19 cellular contexts compared by ENCODE assay signal in genomic region chr10:17445400-17445998, GRCh38. TPM values are rescaled to one million over a fixed set of nuclear protein-coding genes. Genes with fewer than 3 reads are reported as not detected.
A peak's percentile ranks its signal among the peaks of the same experiment; 100 is the strongest.
DNase-seq lines count a peak whose midpoint lies in the region; ATAC-seq, FAIRE-seq and TF ChIP-seq lines count a peak whose summit lies in the region.
"Had no signal": no experiment of that assay in that cellular context is flagged by ENCODE, and none has a peak within 500 bp of the region (broad histone marks: within the 10 kb centered on the region; RNA-seq: fewer than 3 reads in every experiment).

No MANE protein-coding gene starts in this region.

- H3K27ac Mint-ChIP-seq in HFFc6 = no peak overlapping the region
- H3K27ac Mint-ChIP-seq: B cell had no signal

- FAIRE-seq in keratinocyte (lab: Jason Lieb, UNC) = no peak
- FAIRE-seq: GM12878 had no signal

- H3K9me3 Mint-ChIP-seq in HFFc6 = peaks cover 21% of the 10 kb centered on the region

- ATAC-seq in HG03095 (IDR thresholded peaks at IDR 0.05; ENCODE audit: unreplicated experiment) = no peak
- ATAC-seq: GM12878 had no signal

- in situ Hi-C loops in mammary epithelial cell (cut with MboI; ENCODE audit: low sequenced_read_pairs in 2 of 2) = loop anchor here (25.0 kb wide), 1 partner anchor 608 kb away; no protein-coding TSS in a partner anchor

- no TSS peak for BruUV-seq in mammary epithelial cell (replicated peaks; lab: Mats Ljungman, UMichigan)

- intact Hi-C loops in mammary epithelial cell (cut with micrococcal nuclease) (no loop called here), prostate gland (cut with DNase I) (no loop called here)

- CTCF ChIA-PET in mammary epithelial cell (lab: Charles Lee; ENCODE audit: low non-redundant PET) = no interaction called here

- peaks cover 25% of the 10 kb centered on the region for H3K27me3 Mint-ChIP-seq in HFFc6 (ENCODE audit: insufficient read depth)

- H3K79me2 ChIP-seq in mammary epithelial cell (ENCODE audit: insufficient read depth, low read length) = no peaks in the 10 kb centered on the region
- H3K79me2 ChIP-seq in keratinocyte (ENCODE audit: control insufficient read depth, insufficient read depth, low read length) = no peaks in the 10 kb centered on the region

- H3K4me2 ChIP-seq in mammary epithelial cell (ENCODE audit: insufficient read depth, low read depth, low read length) (peak overlapping the region; percentile 51), keratinocyte (ENCODE audit: control insufficient read depth, extremely low read depth, insufficient read depth, low read depth, low read length) (peak overlapping the region; percentile 49)

- H3K4me1 Mint-ChIP-seq in HFFc6 (ENCODE audit: low read depth) = peaks cover 15% of the 10 kb centered on the region; the same call in 1 of the 2 replicates
- H3K4me1 Mint-ChIP-seq: B cell had no signal

- H3K4me3 ChIP-seq in mammary epithelial cell (replicated peaks in 1 of 3; ENCODE audit: insufficient read depth in 1 of 3, low read depth in 2 of 3, low read length in 3 of 3) = no peak overlapping the region
- H3K4me3 ChIP-seq in keratinocyte (ENCODE audit: control insufficient read depth in 2 of 3, extremely low read depth in 1 of 3, insufficient read depth in 2 of 3, low read depth in 1 of 3, low read length in 3 of 3) = peak overlapping the region in 1 of 3 experiments; percentile 0
- peak overlapping the region in 1 of 2 donors; percentile 7 for H3K4me3 ChIP-seq in prostate gland
- no peak overlapping the region for H3K4me3 ChIP-seq in suprapubic skin
- H3K4me3 ChIP-seq: GM12878 had no signal

- no peak overlapping the region for H3K27ac ChIP-seq in mammary epithelial cell (ENCODE audit: insufficient read depth, low read depth, low read length)
- H3K27ac ChIP-seq in keratinocyte (ENCODE audit: control insufficient read depth, insufficient read depth, low read length) = no peak overlapping the region
- peak overlapping the region; percentile 62 to 79 for H3K27ac ChIP-seq in prostate gland
- no peak overlapping the region for H3K27ac ChIP-seq in suprapubic skin

- H4K20me1 ChIP-seq in mammary epithelial cell (ENCODE audit: insufficient read depth, low read length) = no peaks in the 10 kb centered on the region
- H4K20me1 ChIP-seq in keratinocyte (ENCODE audit: control insufficient read depth, extremely low read depth, insufficient read depth, low read length) = no peaks in the 10 kb centered on the region

- TF ChIP-seq POLR2A in prostate gland (IDR thresholded peaks at IDR 0.05) = no peak
- TF ChIP-seq POLR2A in suprapubic skin (IDR thresholded peaks at IDR 0.05) = no peak

- peak overlapping the region; percentile 12 for H2AFZ ChIP-seq in mammary epithelial cell (ENCODE audit: low read depth, low read length)
- H2AFZ ChIP-seq in keratinocyte (ENCODE audit: control insufficient read depth, low read length) = peak overlapping the region; percentile 56

- H3K36me3 Mint-ChIP-seq in HFFc6 (ENCODE audit: low read depth) = peaks cover 20% of the 10 kb centered on the region

- no peak for DNase-seq in HFFc6
- peak; percentile 5 for DNase-seq in mammary epithelial cell
- DNase-seq in keratinocyte (ENCODE audit: low read depth, low spot score) = no peak
- peak; percentile 78 for DNase-seq in prostate gland (ENCODE audit: low spot score)
- no peak for DNase-seq in NCI-H1105 (lab: John Stamatoyannopoulos, UW)
- no peak for DNase-seq in suprapubic skin (ENCODE audit: low spot score in 2 of 2)
- DNase-seq: activated CD4-positive, alpha-beta T cell treated with anti-CD3 and anti-CD28 coated beads for 4 hours; activated naive CD4-positive, alpha-beta T cell treated with Interleukin-2 at 50 U/mL for 16 hours; erythroblast; GDM1; KG1; NCI-H1048; NCI-H2171; occipital lobe; OCI-M1 had no signal

- WGBS in mammary epithelial cell (ENCODE audit: low coverage, missing lambda C conversion rate) = 13% methylated on average over 5 of the region's 5 CpGs
- 26% methylated on average over 5 of the region's 5 CpGs for WGBS in prostate gland
- 49% methylated on average over 5 of the region's 5 CpGs for WGBS in suprapubic skin

- TF ChIP-seq CTCF in HFFc6 (IDR thresholded peaks at IDR 0.05) (no peak), mammary epithelial cell (conservative IDR thresholded peaks at IDR 0.05 in 1 of 2, IDR thresholded peaks at IDR 0.05 in 1 of 2; ENCODE audit: extremely low read depth in 1 of 2, insufficient read depth in 1 of 2, low read depth in 1 of 2, low read length in 2 of 2) (no peak), keratinocyte (optimal IDR thresholded peaks at IDR 0.05 in 1 of 3, IDR thresholded peaks at IDR 0.05 in 1 of 3, conservative IDR thresholded peaks at IDR 0.05 in 1 of 3; ENCODE audit: extremely low read depth in 1 of 3, insufficient read depth in 2 of 3, low read length in 3 of 3) (no peak), prostate gland (IDR thresholded peaks at IDR 0.05) (no peak), suprapubic skin (IDR thresholded peaks at IDR 0.05) (no peak)

- H3K4me3 Mint-ChIP-seq in HFFc6 = peak overlapping the region; percentile 40; the same call in 1 of the 2 replicates
- H3K4me3 Mint-ChIP-seq: B cell had no signal

- TF ChIP-seq EP300 in suprapubic skin (IDR thresholded peaks at IDR 0.05) = no peak

- dilution Hi-C loops in mammary epithelial cell (cut with HindIII; ENCODE audit: low sequenced_read_pairs) = no loop called here
- dilution Hi-C loops in keratinocyte (cut with MboI; ENCODE audit: extremely low pct_ligation_motif_present, low sequenced_read_pairs) = no loop called here

- H3K27me3 ChIP-seq in mammary epithelial cell (ENCODE audit: insufficient read depth, low read length) (peaks cover 2% of the 10 kb centered on the region), keratinocyte (ENCODE audit: control insufficient read depth, extremely low read depth, insufficient read depth, low read length) (no peaks in the 10 kb centered on the region), prostate gland (replicated peaks; ENCODE audit: insufficient read depth) (no peaks in the 10 kb centered on the region), suprapubic skin (peaks cover 6% of the 10 kb centered on the region)

- H3K9me3 ChIP-seq in mammary epithelial cell (replicated peaks; ENCODE audit: insufficient read depth, low read length) (peaks cover 4% of the 10 kb centered on the region), keratinocyte (ENCODE audit: control insufficient read depth, low read depth, low read length) (peaks cover 2% of the 10 kb centered on the region), prostate gland (no peaks in the 10 kb centered on the region), suprapubic skin (peaks cover 7% of the 10 kb centered on the region)

- no peak overlapping the region for H3K9ac ChIP-seq in mammary epithelial cell (ENCODE audit: insufficient read depth, low read length)
- no peak overlapping the region for H3K9ac ChIP-seq in keratinocyte (ENCODE audit: control insufficient read depth, extremely low read depth, insufficient read depth, low read length)

- H3K9me1 ChIP-seq in keratinocyte (ENCODE audit: control insufficient read depth, extremely low read depth, insufficient read depth, low read length) = no peaks in the 10 kb centered on the region

- H3K4me1 ChIP-seq in mammary epithelial cell (ENCODE audit: insufficient read depth, low read length) = peaks cover 7% of the 10 kb centered on the region
- H3K4me1 ChIP-seq in keratinocyte (ENCODE audit: control insufficient read depth, extremely low read depth, insufficient read depth, low read length) = peaks cover 20% of the 10 kb centered on the region
- no peaks in the 10 kb centered on the region for H3K4me1 ChIP-seq in prostate gland (replicated peaks)
- peaks cover 9% of the 10 kb centered on the region for H3K4me1 ChIP-seq in suprapubic skin

- H3K36me3 ChIP-seq in mammary epithelial cell (ENCODE audit: insufficient read depth, low read length) (no peaks in the 10 kb centered on the region), keratinocyte (ENCODE audit: control insufficient read depth in 2 of 2, extremely low read depth in 1 of 2, insufficient read depth in 2 of 2, low read length in 2 of 2) (no peaks in the 10 kb centered on the region), prostate gland (no peaks in the 10 kb centered on the region), suprapubic skin (no peaks in the 10 kb centered on the region)

RNA-seq across cellular contexts. Expression of gene ST8SIA6, which starts 8.9 kb away (rescaled TPM):
- not detected for total RNA-seq in HFFc6 (2021; fragmentation: NEBNext Ultra II Directional; extraction: Animal tissue kit (Norgen Biotek cat#: 25700))
- total RNA-seq in mammary epithelial cell (under 1 TPM in 1 of 2 donors, not detected in 1; 0.17 TPM), prostate gland (1 to 10 TPM; 1.1 to 5.6 TPM), suprapubic skin (1 to 10 TPM; 1.2 to 5.2 (median 3.2) TPM)
- polyA plus RNA-seq in mammary epithelial cell (not detected), keratinocyte (not detected in 3 replicates)
- polyA minus RNA-seq in mammary epithelial cell (not detected), keratinocyte (not detected in 3 replicates)
- polyA plus RNA-seq in keratinocyte (2011; ENCODE audit: low read depth) = not detected
- not detected in 2 replicates for polyA plus RNA-seq in keratinocyte (2011; cell fraction: cytosol; rRNA removed)
- not detected in 2 replicates for polyA plus RNA-seq in keratinocyte (2011; cell fraction: nucleus; rRNA removed)
- not detected in 2 replicates for polyA plus RNA-seq in keratinocyte (2012; ENCODE audit: low replicate concordance)
- polyA minus RNA-seq in keratinocyte (2011; cell fraction: cytosol; rRNA and poly(A)+ RNA removed) = not detected
- polyA minus RNA-seq in keratinocyte (2011; cell fraction: nucleus; rRNA and poly(A)+ RNA removed) = not detected in 2 replicates
- total RNA-seq: B cell, GM12878, H4 had no signal

Comparison
In these comparisons a context has a peak if more than half of its experiments do, and no peak if none do; other contexts are left out.
1. DNase-seq: peak in mammary epithelial cell (single experiment) and prostate gland (single experiment); none in HFFc6 (single experiment), keratinocyte (single experiment), NCI-H1105 (single experiment) and suprapubic skin (0 of 2).
2. H3K27ac ChIP-seq: peak in prostate gland (2 of 2); none in mammary epithelial cell (single experiment), keratinocyte (single experiment) and suprapubic skin (single experiment).